Comparison of ENCODE assay signal across 15 cellular contexts in the genomic region with DNA sequence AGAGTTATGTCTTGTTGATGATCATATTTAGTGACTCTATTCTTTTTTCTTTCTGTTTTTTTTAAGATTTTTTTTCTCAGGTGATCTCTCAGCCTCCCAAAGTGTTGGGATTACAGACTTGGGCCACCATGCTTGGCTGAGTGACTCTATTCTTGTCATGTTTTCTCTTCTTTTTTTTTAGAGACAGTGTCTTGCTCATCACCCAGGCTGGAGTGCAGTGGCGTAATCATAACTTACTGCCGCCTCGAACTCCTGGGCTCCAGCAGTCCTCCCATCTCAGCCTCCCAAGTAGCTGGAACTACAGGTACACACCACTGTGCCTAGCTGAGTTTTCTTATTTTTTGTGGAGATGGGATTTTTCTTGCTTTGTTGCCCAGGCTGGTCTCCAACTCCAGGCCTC. TPM values are rescaled to one million over a fixed set of nuclear protein-coding genes. Genes with fewer than 3 reads are reported as not detected.
DNase-seq lines count a peak whose midpoint lies in the region; ATAC-seq and TF ChIP-seq lines count a peak whose summit lies in the region.
"Had no signal": no experiment of that assay in that cellular context is flagged by ENCODE, and none has a peak within 500 bp of the region (broad histone marks: within the 10 kb centered on the region; RNA-seq: fewer than 3 reads in every experiment).

No MANE protein-coding gene starts in this region.

- H3K9ac ChIP-seq in skeletal muscle tissue (ENCODE audit: low read depth in 1 of 3, low read length in 3 of 3): peak overlapping the region in 1 of 3 donors; percentile 27

- H3K27me3 ChIP-seq in heart right ventricle (no peaks in the 10 kb centered on the region), left lung (no peaks in the 10 kb centered on the region), skeletal muscle tissue (ENCODE audit: control insufficient read depth in 3 of 3, insufficient read depth in 3 of 3, low read length in 3 of 3) (no peaks in the 10 kb centered on the region)
- H3K27me3 ChIP-seq: BE2C had no signal

- H2AFZ ChIP-seq in OCI-LY7 (ENCODE audit: low read length): no peak overlapping the region
- H2AFZ ChIP-seq: GM23338 had no signal

- CTCF ChIA-PET in WTC11 (lab: Charles Lee): no interaction called here
- CTCF ChIA-PET in OCI-LY7 (lab: Charles Lee; ENCODE audit: unreplicated experiment): no interaction called here

- H3K36me3 ChIP-seq in heart right ventricle (peaks cover 0 to 30% (median 0%) of the 10 kb centered on the region in 9 donors), left lung (peaks cover 0 to 13% of the 10 kb centered on the region in 2 donors), skeletal muscle tissue (ENCODE audit: control insufficient read depth in 3 of 3, insufficient read depth in 3 of 3, low read length in 3 of 3) (peaks cover 0 to 7% (median 2%) of the 10 kb centered on the region in 3 donors), OCI-LY7 (ENCODE audit: insufficient read depth, low read length) (peaks cover 25% of the 10 kb centered on the region)
- H3K36me3 ChIP-seq: BE2C had no signal

- H3K27ac ChIP-seq in heart right ventricle (peak overlapping the region in 7 of 10 donors; percentile 12 to 59 (median 26)), left lung (no peak overlapping the region), skeletal muscle tissue (ENCODE audit: low read depth, low read length) (peak overlapping the region; percentile 90), OCI-LY7 (ENCODE audit: low read depth, low read length, poor library complexity, severe bottlenecking) (no peak overlapping the region)
- H3K27ac ChIP-seq: A549, C4-2B had no signal

- H3K4me2 ChIP-seq in OCI-LY7 (ENCODE audit: low read length): no peak overlapping the region
- H3K4me2 ChIP-seq: A549, GM23338 had no signal

- no peaks in the 10 kb centered on the region for H3K4me1 Mint-ChIP-seq in WTC11
- H3K4me1 Mint-ChIP-seq: GM23338 had no signal

- no peaks in the 10 kb centered on the region for H3K9me3 ChIP-seq in heart right ventricle
- H3K9me3 ChIP-seq in left lung: no peaks in the 10 kb centered on the region
- H3K9me3 ChIP-seq in skeletal muscle tissue (ENCODE audit: control insufficient read depth in 3 of 3, low read length in 3 of 3): no peaks in the 10 kb centered on the region
- no peaks in the 10 kb centered on the region for H3K9me3 ChIP-seq in OCI-LY7 (ENCODE audit: low read length)
- H3K9me3 ChIP-seq: A549, BE2C had no signal

- H3K4me3 Mint-ChIP-seq in WTC11: no peak overlapping the region
- H3K4me3 Mint-ChIP-seq: CD4-positive, alpha-beta memory T cell; GM23338 had no signal

- H3K27ac Mint-ChIP-seq in WTC11: 0 out of 2 replicates have a peak overlapping the region, but pooled peaks have one; percentile 7
- H3K27ac Mint-ChIP-seq: GM23338 had no signal

- DNase-seq in heart right ventricle (no peak), Right ventricle myocardium inferior (ENCODE audit: missing footprints) (no peak), WTC11 (ENCODE audit: low spot score) (no peak), left lung (no peak), OCI-LY7 (ENCODE audit: low spot score) (no peak)
- DNase-seq in activated CD4-positive, CD25-positive, alpha-beta regulatory T cell (lab: John Stamatoyannopoulos, UW): no peak
- DNase-seq: BE2C; CD4-positive, alpha-beta memory T cell; DMS79; H7 had no signal

- intact Hi-C loops in heart right ventricle (cut with DNase I): no loop called here
- intact Hi-C loops in Right ventricle myocardium inferior (cut with DNase I): no loop called here
- intact Hi-C loops in left lung (cut with DNase I): no loop called here
- intact Hi-C loops in OCI-LY7 (cut with micrococcal nuclease; ENCODE audit: unreplicated experiment): no loop called here

- peaks cover 7% of the 10 kb centered on the region for H3K36me3 Mint-ChIP-seq in WTC11

- H3K9me3 Mint-ChIP-seq in WTC11: no peaks in the 10 kb centered on the region
- H3K9me3 Mint-ChIP-seq: CD4-positive, alpha-beta memory T cell; GM23338 had no signal

- peaks cover 0 to 39% (median 20%) of the 10 kb centered on the region in 9 donors for H3K4me1 ChIP-seq in heart right ventricle
- H3K4me1 ChIP-seq in left lung: no peaks in the 10 kb centered on the region
- peaks cover 8 to 14% (median 10%) of the 10 kb centered on the region in 3 donors for H3K4me1 ChIP-seq in skeletal muscle tissue (ENCODE audit: control insufficient read depth in 3 of 3, insufficient read depth in 3 of 3, low read length in 3 of 3)
- no peaks in the 10 kb centered on the region for H3K4me1 ChIP-seq in OCI-LY7 (ENCODE audit: insufficient read depth, low read length, poor library complexity, severe bottlenecking)
- H3K4me1 ChIP-seq: A549, BE2C had no signal

- no TSS peak for BruUV-seq in OCI-LY7 (replicated peaks; lab: Mats Ljungman, UMichigan)

- ATAC-seq in heart right ventricle (no peak), Right ventricle myocardium inferior (no peak), WTC11 (no peak), left lung (peak; percentile 8)
- ATAC-seq: A549, GM12878, GM23338 had no signal

- peaks cover 16% of the 10 kb centered on the region; the same call in 1 of the 2 replicates for H3K79me2 ChIP-seq in OCI-LY7 (ENCODE audit: insufficient read depth, low read depth, low read length)

- no peaks in the 10 kb centered on the region for H4K20me1 ChIP-seq in OCI-LY7 (ENCODE audit: insufficient read depth, low read length)

- 97 to 100% methylated on average over 3 of the region's 3 CpGs for WGBS in heart right ventricle, 2 donors

- no peak overlapping the region for H3K4me3 ChIP-seq in heart right ventricle
- H3K4me3 ChIP-seq in left lung: no peak overlapping the region
- H3K4me3 ChIP-seq in skeletal muscle tissue (ENCODE audit: low read length in 3 of 3): peak overlapping the region in 1 of 3 donors; percentile 7
- H3K4me3 ChIP-seq in OCI-LY7 (ENCODE audit: low read depth, low read length, poor library complexity, severe bottlenecking): no peak overlapping the region
- H3K4me3 ChIP-seq: A549, GM12878, GM23338 had no signal

- no peaks in the 10 kb centered on the region for H3K9me2 ChIP-seq in OCI-LY7 (ENCODE audit: insufficient read depth, low read length)

- H3K27me3 Mint-ChIP-seq in WTC11 (ENCODE audit: low read depth): no peaks in the 10 kb centered on the region
- H3K27me3 Mint-ChIP-seq: CD4-positive, alpha-beta memory T cell had no signal

- POLR2A ChIA-PET in WTC11 (lab: Charles Lee) (no interaction called here), OCI-LY7 (lab: Charles Lee) (no interaction called here)

- no peak for TF ChIP-seq CTCF in heart right ventricle (IDR thresholded peaks at IDR 0.05)
- no peak for TF ChIP-seq CTCF in WTC11 (IDR thresholded peaks at IDR 0.05)
- TF ChIP-seq CTCF in left lung (IDR thresholded peaks at IDR 0.05): no peak
- no peak for TF ChIP-seq CTCF in OCI-LY7 (conservative IDR thresholded peaks at IDR 0.05; ENCODE audit: low read length)

TF ChIP-seq in WTC11, 78 proteins besides CTCF, POLR2A, EP300 and RAD21 (continues in another document):
- TF ChIP-seq PRRX2 (CRISPR knock-in tag; IDR thresholded peaks at IDR 0.05): no peak
- TF ChIP-seq, protein P1, sequence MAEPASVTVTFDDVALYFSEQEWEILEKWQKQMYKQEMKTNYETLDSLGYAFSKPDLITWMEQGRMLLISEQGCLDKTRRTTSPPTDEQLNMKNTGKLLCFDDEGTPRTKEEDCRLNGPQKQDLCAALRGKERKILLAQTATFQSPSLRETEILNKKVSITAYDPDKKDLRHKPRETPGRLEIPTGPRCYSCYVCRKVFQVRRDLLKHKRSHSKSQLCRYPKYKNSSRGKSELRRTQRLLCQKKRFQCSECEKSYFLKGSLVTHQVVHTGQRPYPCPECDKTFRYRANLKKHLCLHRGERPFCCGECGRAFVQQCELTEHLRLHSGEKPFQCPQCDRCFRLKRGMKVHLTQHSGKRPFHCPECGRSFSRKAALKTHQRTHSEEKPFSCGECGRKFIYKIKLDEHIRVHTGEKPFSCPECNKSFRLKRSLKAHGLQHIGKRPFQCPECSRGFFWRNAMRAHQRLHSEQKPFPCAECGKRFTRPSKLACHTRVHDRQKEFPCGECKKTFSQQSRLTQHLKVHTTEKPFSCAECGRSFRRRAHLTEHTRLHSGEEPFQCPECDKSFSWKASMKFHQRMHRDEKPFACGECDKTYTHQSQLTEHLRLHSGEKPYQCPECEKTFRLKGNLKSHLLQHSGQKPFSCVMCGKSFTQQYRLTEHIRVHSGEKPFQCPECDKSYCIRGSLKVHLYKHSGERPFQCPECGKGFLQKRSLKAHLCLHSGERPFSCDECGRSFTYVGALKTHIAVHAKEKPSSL (CRISPR knock-in tag; conservative IDR thresholded peaks at IDR 0.05): no peak
- no peak for TF ChIP-seq ZNF416 (CRISPR knock-in tag; IDR thresholded peaks at IDR 0.05)

RNA-seq across cellular contexts. Expression of gene ZMYM4, which starts 36.9 kb away (rescaled TPM):
- total RNA-seq in heart right ventricle (10 to 100 TPM; 26.1 to 37.7 (median 35.0) TPM), Right ventricle myocardium inferior (27.7 TPM), WTC11 (2021) (60.3 to 66.8 TPM (median 63.8 TPM) in 3 replicates), left lung (10 to 100 TPM; 47.7 to 51.5 TPM), skeletal muscle tissue (53.2 TPM), OCI-LY7 (2022) (43.8 and 54.3 TPM in 2 replicates)
- 10 to 100 TPM in 1 of 2 donors, 1 to 10 TPM in 1; 6.7 to 12.4 TPM for polyA plus RNA-seq in heart right ventricle
- 21.1 and 24.3 TPM in 2 replicates for total RNA-seq in OCI-LY7 (2014; rRNA removed; shearing (Covaris generic))

Comparison
In these comparisons a context has a peak if more than half of its experiments do, and no peak if none do; other contexts are left out.
1. H3K27ac ChIP-seq: peak in heart right ventricle (7 of 10) and skeletal muscle tissue (single experiment); none in left lung (0 of 2) and OCI-LY7 (single experiment).